Comparison of ENCODE assay signal across 13 cellular contexts in the genomic region with DNA sequence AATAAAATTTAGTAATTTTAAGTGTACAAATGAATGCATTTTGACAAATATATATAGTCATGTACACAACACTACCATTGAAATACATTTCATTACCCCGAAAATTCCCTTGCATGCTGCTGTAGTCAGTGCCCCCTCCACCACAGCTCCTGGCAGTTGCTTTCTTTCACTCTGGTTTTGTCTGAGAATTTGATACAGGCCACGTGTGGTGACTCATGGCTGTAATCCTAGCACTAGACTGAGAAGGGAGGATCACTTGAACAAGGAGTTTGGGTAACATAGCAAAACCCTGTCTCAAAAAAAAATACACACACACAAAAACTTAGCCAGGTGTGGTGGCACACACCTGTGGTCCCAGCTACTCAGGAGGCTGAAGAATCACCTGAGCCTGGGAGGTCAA.
DNase-seq lines count a peak whose midpoint lies in the region; ATAC-seq and TF ChIP-seq lines count a peak whose summit lies in the region.
"Had no signal": no experiment of that assay in that cellular context is flagged by ENCODE, and none has a peak within 500 bp of the region (broad histone marks: within the 10 kb centered on the region; RNA-seq: fewer than 3 reads in every experiment).

No MANE protein-coding gene starts in this region.

- 48 to 71% methylated on average over 2 of the region's 2 CpGs for WGBS in heart right ventricle, 2 donors

- no peak overlapping the region for H3K4me3 Mint-ChIP-seq in activated T-helper 17 cell treated with anti-CD3 and anti-CD28 coated beads, Interleukin-2, amount 50 U/mL, for 72 hours
- H3K4me3 Mint-ChIP-seq in type B pancreatic cell, result no peak overlapping the region

- H3K9me3 Mint-ChIP-seq in activated T-helper 17 cell treated with anti-CD3 and anti-CD28 coated beads, Interleukin-2, amount 50 U/mL, for 72 hours, result no peaks in the 10 kb centered on the region
- no peaks in the 10 kb centered on the region for H3K9me3 Mint-ChIP-seq in type B pancreatic cell

- H3K4me3 ChIP-seq in AG04449 (ENCODE audit: low read depth, low read length) (no peak overlapping the region), HCT116 (replicated peaks in 1 of 2; ENCODE audit: low read depth in 1 of 2, low read length in 2 of 2) (no peak overlapping the region), heart right ventricle (no peak overlapping the region)
- H3K4me3 ChIP-seq: BLaER1 treated with 17β-estradiol and CSF1 and Interleukin-3, amounts not matched to agents 10 nM and 100 nM; lower lobe of right lung; pancreas; Peyer's patch had no signal

- CTCF ChIA-PET in AG04449 (lab: Yijun Ruan, JAX), result interaction anchor here (1.1 kb wide), 1 partner anchor 180 kb away, joined by 3 read pairs; no protein-coding TSS in a partner anchor
- CTCF ChIA-PET in HCT116 (lab: Charles Lee), result interaction anchor here (1.3 kb wide), 1 partner anchor 10 kb away, joined by 4 read pairs; no protein-coding TSS in a partner anchor

- DNase-seq in AG04449 (ENCODE audit: low read depth, low spot score) (peak; percentile 4), HCT116 (ENCODE audit: low read depth, low spot score) (no peak), glomerular visceral epithelial cell (ENCODE audit: extremely low spot score) (peak; percentile 39), heart right ventricle (no peak), amygdala (lab: John Stamatoyannopoulos, UW) (no peak), NCI-H510A (lab: John Stamatoyannopoulos, UW) (no peak), type B pancreatic cell (ENCODE audit: extremely low spot score, unreplicated experiment) (no peak)
- DNase-seq: lower lobe of right lung, NCI-H2171, pancreas, Peyer's patch had no signal

- no peak overlapping the region for H3K9ac ChIP-seq in HCT116 (ENCODE audit: low read length)
- H3K9ac ChIP-seq: BLaER1 treated with 17β-estradiol and CSF1 and Interleukin-3, amounts not matched to agents 10 nM and 100 nM had no signal

- no peaks in the 10 kb centered on the region for H3K4me1 Mint-ChIP-seq in activated T-helper 17 cell treated with anti-CD3 and anti-CD28 coated beads, Interleukin-2, amount 50 U/mL, for 72 hours
- no peaks in the 10 kb centered on the region for H3K4me1 Mint-ChIP-seq in type B pancreatic cell (ENCODE audit: unreplicated experiment)

- no peaks in the 10 kb centered on the region for H3K36me3 Mint-ChIP-seq in activated T-helper 17 cell treated with anti-CD3 and anti-CD28 coated beads, Interleukin-2, amount 50 U/mL, for 72 hours (ENCODE audit: low read depth)
- H3K36me3 Mint-ChIP-seq in type B pancreatic cell, result no peaks in the 10 kb centered on the region

- no peaks in the 10 kb centered on the region for H3K9me2 ChIP-seq in HCT116 (ENCODE audit: insufficient read depth)

- RAD21 ChIA-PET in HCT116 (lab: Charles Lee; ENCODE audit: low non-redundant PET in 1 of 2, low total read pairs in 2 of 2, uncharacterized antibody in 2 of 2, unreplicated experiment in 2 of 2), result no interaction called here

- H4K20me1 ChIP-seq in HCT116 (ENCODE audit: insufficient read depth), result no peaks in the 10 kb centered on the region
- H4K20me1 ChIP-seq: BLaER1 treated with 17β-estradiol and CSF1 and Interleukin-3, amounts not matched to agents 10 nM and 100 nM had no signal

- H3K36me3 ChIP-seq in HCT116 (ENCODE audit: control insufficient read depth in 1 of 2, insufficient read depth in 2 of 2, low read length in 2 of 2) (no peaks in the 10 kb centered on the region), heart right ventricle (no peaks in the 10 kb centered on the region)
- H3K36me3 ChIP-seq: BLaER1 treated with 17β-estradiol and CSF1 and Interleukin-3, amounts not matched to agents 10 nM and 100 nM; lower lobe of right lung; pancreas; Peyer's patch had no signal

- H3K4me2 ChIP-seq in HCT116 (ENCODE audit: low read length), result peak overlapping the region; percentile 48
- H3K4me2 ChIP-seq: BLaER1 treated with 17β-estradiol and CSF1 and Interleukin-3, amounts not matched to agents 10 nM and 100 nM had no signal

- POLR2A ChIA-PET in AG04449 (lab: Yijun Ruan, JAX) (no interaction called here), HCT116 (lab: Charles Lee) (no interaction called here)

- no TSS peak for BruUV-seq in HCT116 (replicated peaks; lab: Mats Ljungman, UMichigan)

- H3K27me3 ChIP-seq in HCT116 (ENCODE audit: insufficient read depth, low read length) (no peaks in the 10 kb centered on the region), heart right ventricle (peaks cover 0 to 2% (median 0%) of the 10 kb centered on the region in 7 donors)
- H3K27me3 ChIP-seq: BLaER1 treated with 17β-estradiol and CSF1 and Interleukin-3, amounts not matched to agents 10 nM and 100 nM; pancreas; Peyer's patch had no signal

- intact Hi-C loops in HCT116 (cut with micrococcal nuclease), result no loop called here
- intact Hi-C loops in heart right ventricle (cut with DNase I), result no loop called here

- no peak for TF ChIP-seq POLR2A in HCT116 (IDR thresholded peaks at IDR 0.05; ENCODE audit: borderline replicate concordance, extremely low read depth, insufficient read depth, insufficient read length)

- ATAC-seq in HCT116 (peak; percentile 69), heart right ventricle (no peak)
- ATAC-seq in activated T-helper 17 cell treated with anti-CD3 and anti-CD28 coated beads, Interleukin-2, amount 50 U/mL, for 72 hours (replicated peaks), result peak; percentile 32
- ATAC-seq: lower lobe of right lung, pancreas had no signal

- H3K4me1 ChIP-seq in HCT116 (ENCODE audit: control insufficient read depth in 1 of 2, insufficient read depth in 2 of 2, low read length in 2 of 2) (peaks cover 4 to 9% of the 10 kb centered on the region in 2 experiments; a peak in 3 of 4 replicates), heart right ventricle (no peaks in the 10 kb centered on the region)
- H3K4me1 ChIP-seq: BLaER1 treated with 17β-estradiol and CSF1 and Interleukin-3, amounts not matched to agents 10 nM and 100 nM; lower lobe of right lung; pancreas; Peyer's patch had no signal

- H3K27ac ChIP-seq in HCT116 (ENCODE audit: low read depth, low read length) (no peak overlapping the region), heart right ventricle (no peak overlapping the region)
- H3K27ac ChIP-seq: BLaER1 treated with 17β-estradiol and CSF1 and Interleukin-3, amounts not matched to agents 10 nM and 100 nM; lower lobe of right lung; pancreas; Peyer's patch had no signal

- no peaks in the 10 kb centered on the region for H3K79me2 ChIP-seq in HCT116 (ENCODE audit: insufficient read depth, low read length)

- peak overlapping the region; percentile 61 for H2AFZ ChIP-seq in HCT116 (ENCODE audit: low read depth, low read length, poor library complexity, severe bottlenecking)

- TF ChIP-seq CTCF in AG04449 (IDR thresholded peaks at IDR 0.05; ENCODE audit: insufficient read depth, low read length, missing control alignments) (no peak), HCT116 (IDR thresholded peaks at IDR 0.05 in 2 of 3, conservative IDR thresholded peaks at IDR 0.05 in 1 of 3; ENCODE audit: borderline replicate concordance in 1 of 3, insufficient read depth in 1 of 3, low read depth in 2 of 3, low read length in 2 of 3) (no peak), heart right ventricle (IDR thresholded peaks at IDR 0.05) (no peak), type B pancreatic cell (conservative IDR thresholded peaks at IDR 0.05) (no peak)

- H3K27me3 Mint-ChIP-seq in activated T-helper 17 cell treated with anti-CD3 and anti-CD28 coated beads, Interleukin-2, amount 50 U/mL, for 72 hours, result no peaks in the 10 kb centered on the region
- H3K27me3 Mint-ChIP-seq in type B pancreatic cell, result peaks cover 24% of the 10 kb centered on the region

- no peak overlapping the region for H3K27ac Mint-ChIP-seq in activated T-helper 17 cell treated with anti-CD3 and anti-CD28 coated beads, Interleukin-2, amount 50 U/mL, for 72 hours
- no peak overlapping the region for H3K27ac Mint-ChIP-seq in type B pancreatic cell

- H3K9me3 ChIP-seq in HCT116 (ENCODE audit: control insufficient read depth in 1 of 2, insufficient read depth in 1 of 2, low read depth in 1 of 2, low read length in 2 of 2), result no peaks in the 10 kb centered on the region
- peaks cover 0 to 4% (median 0%) of the 10 kb centered on the region in 11 donors for H3K9me3 ChIP-seq in heart right ventricle
- H3K9me3 ChIP-seq: lower lobe of right lung, pancreas, Peyer's patch had no signal

- no peak for TF ChIP-seq RAD21 in HCT116 (IDR thresholded peaks at IDR 0.05; ENCODE audit: low read depth)

TF ChIP-seq in HCT116, 20 proteins besides CTCF, POLR2A, EP300 and RAD21:
- TF ChIP-seq SIN3A (IDR thresholded peaks at IDR 0.05; ENCODE audit: low read depth) (no peak), FOSL1 (IDR thresholded peaks at IDR 0.05; ENCODE audit: low read depth) (peak; percentile 52; the same call in 1 of the 2 replicates), ZNF274 (IDR thresholded peaks at IDR 0.05; ENCODE audit: low read depth, low read length) (no peak)
- TF ChIP-seq, protein P1, sequence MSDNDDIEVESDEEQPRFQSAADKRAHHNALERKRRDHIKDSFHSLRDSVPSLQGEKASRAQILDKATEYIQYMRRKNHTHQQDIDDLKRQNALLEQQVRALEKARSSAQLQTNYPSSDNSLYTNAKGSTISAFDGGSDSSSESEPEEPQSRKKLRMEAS (IDR thresholded peaks at IDR 0.05), result peak; percentile 55

Comparison
In these comparisons a context has a peak if more than half of its experiments do, and no peak if none do; other contexts are left out.
1. DNase-seq: peak in AG04449 (single experiment) and glomerular visceral epithelial cell (single experiment); none in HCT116 (single experiment), heart right ventricle (0 of 2), amygdala (0 of 56), NCI-H510A (single experiment) and type B pancreatic cell (single experiment).
2. ATAC-seq: peak in HCT116 (single experiment) and activated T-helper 17 cell treated with anti-CD3 and anti-CD28 coated beads, Interleukin-2, amount 50 U/mL, for 72 hours (single experiment); none in heart right ventricle (0 of 8).